8 cellular contexts compared by ENCODE assay signal in the genomic region with DNA sequence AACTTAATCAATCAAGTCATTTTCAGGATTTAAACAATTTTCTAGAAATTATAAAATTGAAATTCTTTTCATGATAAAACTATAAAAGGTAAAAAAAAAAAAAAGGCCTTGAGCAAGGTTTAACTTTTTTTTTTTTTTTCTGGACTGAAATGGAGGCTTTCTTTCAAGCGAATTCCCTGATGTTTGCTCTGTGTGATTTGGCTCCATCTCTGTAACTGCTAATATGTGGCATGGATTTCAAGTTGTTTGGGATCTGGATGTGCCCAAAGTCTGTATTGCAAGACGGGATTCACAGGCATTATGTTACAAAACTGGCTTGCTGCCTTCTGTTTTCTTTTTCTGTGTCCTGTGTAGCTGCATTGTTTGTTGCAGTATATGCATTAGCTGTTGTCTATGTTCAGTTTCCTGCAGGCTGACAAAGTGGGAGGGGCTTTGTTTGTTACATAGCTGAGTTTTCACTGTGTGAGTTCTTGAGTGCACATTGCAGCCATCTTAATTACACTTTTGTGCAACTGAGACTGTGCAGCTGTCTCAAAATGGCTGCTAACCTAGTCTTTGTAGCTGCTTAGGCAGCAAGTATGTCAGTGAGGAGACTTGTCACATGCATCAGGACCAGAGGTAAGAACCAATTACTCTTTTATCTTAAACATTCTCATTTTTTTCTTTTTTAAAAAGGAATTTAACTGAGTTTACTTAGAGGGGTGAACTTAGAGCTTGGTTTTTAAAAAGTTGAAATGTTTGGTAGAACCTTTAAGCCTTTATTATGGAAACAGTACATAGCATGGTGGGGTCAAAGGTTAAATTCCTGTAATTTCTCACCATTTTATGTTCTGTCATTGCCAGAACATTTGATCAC. TPM values are rescaled to one million over a fixed set of nuclear protein-coding genes. Genes with fewer than 3 reads are reported as not detected.
DNase-seq lines count a peak whose midpoint lies in the region; ATAC-seq and TF ChIP-seq lines count a peak whose summit lies in the region.

No MANE protein-coding gene starts in this region.

- peaks cover 11% of the 10 kb centered on the region for H3K9me3 Mint-ChIP-seq in activated T-cell treated with anti-CD3 and anti-CD28 coated beads, Interleukin-2, amount 50 U/mL, for 24 hours
- H3K9me3 Mint-ChIP-seq in nephron (peaks cover 43% of the 10 kb centered on the region), type B pancreatic cell (peaks cover 2% of the 10 kb centered on the region)

- peak overlapping the region; percentile 34 for H3K4me3 ChIP-seq in fibroblast of mammary gland (ENCODE audit: control insufficient read depth, low read depth, low read length)

- DNase-seq in D341Med (ENCODE audit: low spot score) = peak; percentile 72
- DNase-seq in NCI-H82 (lab: John Stamatoyannopoulos, UW) = peak; percentile 87
- DNase-seq in activated T-cell treated with anti-CD3 and anti-CD28 coated beads, Interleukin-2, amount 50 U/mL, for 24 hours = no peak
- peak; percentile 94 for DNase-seq in fibroblast of mammary gland (ENCODE audit: low read depth)
- DNase-seq in type B pancreatic cell (ENCODE audit: extremely low spot score, unreplicated experiment) = no peak

- peak overlapping the region; percentile 81 for H3K27ac Mint-ChIP-seq in activated T-cell treated with anti-CD3 and anti-CD28 coated beads, Interleukin-2, amount 50 U/mL, for 24 hours
- peak overlapping the region; percentile 91 to 99 (median 97) for H3K27ac Mint-ChIP-seq in nephron
- H3K27ac Mint-ChIP-seq in type B pancreatic cell = peak overlapping the region; percentile 96

- H3K4me3 Mint-ChIP-seq in activated T-cell treated with anti-CD3 and anti-CD28 coated beads, Interleukin-2, amount 50 U/mL, for 24 hours = peak overlapping the region; percentile 71
- peak overlapping the region; percentile 69 to 71 (median 69) for H3K4me3 Mint-ChIP-seq in nephron
- peak overlapping the region; percentile 84 for H3K4me3 Mint-ChIP-seq in type B pancreatic cell

- TF ChIP-seq CTCF in fibroblast of mammary gland (conservative IDR thresholded peaks at IDR 0.05; ENCODE audit: control insufficient read depth, insufficient read depth, low read depth, low read length) = no peak
- TF ChIP-seq CTCF in nephron (IDR thresholded peaks at IDR 0.05; ENCODE audit: unreplicated experiment in 3 of 3) = no peak
- no peak for TF ChIP-seq CTCF in type B pancreatic cell (conservative IDR thresholded peaks at IDR 0.05)

- ATAC-seq in GM19463 (IDR thresholded peaks at IDR 0.05; ENCODE audit: unreplicated experiment) (peak; percentile 93), HG03558 (IDR thresholded peaks at IDR 0.05; ENCODE audit: extremely low read depth, unreplicated experiment) (peak; percentile 84)

- H3K27me3 Mint-ChIP-seq in activated T-cell treated with anti-CD3 and anti-CD28 coated beads, Interleukin-2, amount 50 U/mL, for 24 hours = no peaks in the 10 kb centered on the region
- H3K27me3 Mint-ChIP-seq in nephron (ENCODE audit: low read depth) (no peaks in the 10 kb centered on the region), type B pancreatic cell (no peaks in the 10 kb centered on the region)

- H3K36me3 Mint-ChIP-seq in activated T-cell treated with anti-CD3 and anti-CD28 coated beads, Interleukin-2, amount 50 U/mL, for 24 hours (ENCODE audit: low read depth) = peaks cover 58% of the 10 kb centered on the region
- H3K36me3 Mint-ChIP-seq in nephron (ENCODE audit: low read depth) = peaks cover 79% of the 10 kb centered on the region
- peaks cover 49% of the 10 kb centered on the region for H3K36me3 Mint-ChIP-seq in type B pancreatic cell

- peaks cover 61% of the 10 kb centered on the region for H3K4me1 Mint-ChIP-seq in activated T-cell treated with anti-CD3 and anti-CD28 coated beads, Interleukin-2, amount 50 U/mL, for 24 hours (ENCODE audit: low read depth)
- H3K4me1 Mint-ChIP-seq in nephron = peaks cover 11% of the 10 kb centered on the region
- H3K4me1 Mint-ChIP-seq in type B pancreatic cell (ENCODE audit: unreplicated experiment) = peaks cover 15% of the 10 kb centered on the region

RNA-seq across cellular contexts. Expression of a gene that starts 19.5 kb away (rescaled TPM):
- total RNA-seq in type B pancreatic cell (ENCODE audit: low replicate concordance) = 102 and 136 TPM in 2 replicates

Comparison
In these comparisons a context has a peak if more than half of its experiments do, and no peak if none do; other contexts are left out.
1. DNase-seq: peak in D341Med (single experiment), NCI-H82 (single experiment) and fibroblast of mammary gland (single experiment); none in activated T-cell treated with anti-CD3 and anti-CD28 coated beads, Interleukin-2, amount 50 U/mL, for 24 hours (single experiment) and type B pancreatic cell (single experiment).
2. Peak in every context shown above with its lines, with median percentiles within 50 percentile points of each other: H3K27ac Mint-ChIP-seq and H3K4me3 Mint-ChIP-seq.